In the genomic region with DNA sequence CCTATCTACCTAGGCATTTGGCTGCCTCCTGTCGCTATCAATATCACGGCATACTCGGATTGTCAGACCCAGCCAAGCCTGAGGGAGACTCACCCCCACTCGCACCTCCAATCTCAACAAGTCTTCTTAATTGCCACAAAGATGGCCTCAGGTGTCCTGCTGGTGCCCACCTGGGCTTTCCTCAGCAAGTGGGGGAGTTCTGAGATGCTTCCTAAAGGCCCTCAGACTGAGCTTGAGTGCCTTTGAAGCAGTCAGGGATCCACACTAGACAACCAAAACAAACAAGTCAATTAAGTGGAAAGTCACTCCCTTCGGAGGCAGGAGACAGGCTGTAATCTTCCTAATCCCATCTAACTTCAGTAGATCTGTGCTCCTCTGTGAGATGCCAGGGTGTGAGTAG, we compare ENCODE assay signal across 8 cellular contexts.
DNase-seq lines count a peak whose midpoint lies in the region; ATAC-seq, FAIRE-seq and TF ChIP-seq lines count a peak whose summit lies in the region.

No MANE protein-coding gene starts in this region.

- H3K79me2 ChIP-seq in keratinocyte (ENCODE audit: control insufficient read depth, insufficient read depth, low read length): no peaks in the 10 kb centered on the region

- H3K4me1 ChIP-seq in HUES6 (ENCODE audit: control insufficient read depth, insufficient read depth, low read length): peaks cover 27% of the 10 kb centered on the region
- H3K4me1 ChIP-seq in ascending aorta: peaks cover 39 to 69% of the 10 kb centered on the region in 2 donors
- peaks cover 66% of the 10 kb centered on the region for H3K4me1 ChIP-seq in keratinocyte (ENCODE audit: control insufficient read depth, extremely low read depth, insufficient read depth, low read length)
- H3K4me1 ChIP-seq in stomach smooth muscle (ENCODE audit: control insufficient read depth, insufficient read depth, low read length): peaks cover 80% of the 10 kb centered on the region

- no peaks in the 10 kb centered on the region for H3K9me1 ChIP-seq in keratinocyte (ENCODE audit: control insufficient read depth, extremely low read depth, insufficient read depth, low read length)

- dilution Hi-C loops in keratinocyte (cut with MboI; ENCODE audit: extremely low pct_ligation_motif_present, low sequenced_read_pairs): no loop called here

- ATAC-seq in HG03520 (IDR thresholded peaks at IDR 0.05; ENCODE audit: unreplicated experiment) (no peak), HG03378 (IDR thresholded peaks at IDR 0.05; ENCODE audit: unreplicated experiment) (no peak)

- intact Hi-C loops in ascending aorta (cut with DNase I): loop anchor here (5.0 kb wide), 1 partner anchor 57 kb away; no protein-coding TSS in a partner anchor

- no peak overlapping the region for H2AFZ ChIP-seq in keratinocyte (ENCODE audit: control insufficient read depth, low read length)

- H3K27ac ChIP-seq in HUES6 (ENCODE audit: low read depth, low read length) (no peak overlapping the region), ascending aorta (peak overlapping the region; percentile 58 to 88), keratinocyte (ENCODE audit: control insufficient read depth, insufficient read depth, low read length) (peak overlapping the region; percentile 99), stomach smooth muscle (ENCODE audit: low read length) (peak overlapping the region; percentile 97)

- H3K9me3 ChIP-seq in HUES6 (ENCODE audit: control insufficient read depth, insufficient read depth, low read depth, low read length) (no peaks in the 10 kb centered on the region), ascending aorta (no peaks in the 10 kb centered on the region), keratinocyte (ENCODE audit: control insufficient read depth, low read depth, low read length) (no peaks in the 10 kb centered on the region), stomach smooth muscle (ENCODE audit: control insufficient read depth in 2 of 2, low read length in 2 of 2) (no peaks in the 10 kb centered on the region)

- H3K36me3 ChIP-seq in HUES6 (ENCODE audit: control insufficient read depth, insufficient read depth, low read length) (no peaks in the 10 kb centered on the region), ascending aorta (no peaks in the 10 kb centered on the region), keratinocyte (ENCODE audit: control insufficient read depth in 2 of 2, extremely low read depth in 1 of 2, insufficient read depth in 2 of 2, low read length in 2 of 2) (no peaks in the 10 kb centered on the region), stomach smooth muscle (ENCODE audit: control insufficient read depth in 2 of 2, insufficient read depth in 2 of 2, low read length in 2 of 2) (no peaks in the 10 kb centered on the region)

- peaks cover 53% of the 10 kb centered on the region for H3K27me3 ChIP-seq in HUES6 (ENCODE audit: control insufficient read depth, insufficient read depth, low read length)
- no peaks in the 10 kb centered on the region for H3K27me3 ChIP-seq in ascending aorta
- H3K27me3 ChIP-seq in keratinocyte (ENCODE audit: control insufficient read depth, extremely low read depth, insufficient read depth, low read length): no peaks in the 10 kb centered on the region
- H3K27me3 ChIP-seq in stomach smooth muscle (ENCODE audit: control insufficient read depth in 1 of 2, insufficient read depth in 2 of 2, low read length in 2 of 2): no peaks in the 10 kb centered on the region

- H4K20me1 ChIP-seq in keratinocyte (ENCODE audit: control insufficient read depth, extremely low read depth, insufficient read depth, low read length): no peaks in the 10 kb centered on the region

- in situ Hi-C loops in KBM-7 (cut with MboI; ENCODE audit: low pct_unique_long_range_greater_than_20kb, low sequenced_read_pairs): no loop called here

- no peak for TF ChIP-seq CTCF in ascending aorta (IDR thresholded peaks at IDR 0.05)
- no peak for TF ChIP-seq CTCF in keratinocyte (optimal IDR thresholded peaks at IDR 0.05 in 1 of 3, IDR thresholded peaks at IDR 0.05 in 1 of 3, conservative IDR thresholded peaks at IDR 0.05 in 1 of 3; ENCODE audit: extremely low read depth in 1 of 3, insufficient read depth in 2 of 3, low read length in 3 of 3)

- H3K9ac ChIP-seq in HUES6 (ENCODE audit: low read length) (no peak overlapping the region), keratinocyte (ENCODE audit: control insufficient read depth, extremely low read depth, insufficient read depth, low read length) (peak overlapping the region; percentile 93), stomach smooth muscle (ENCODE audit: low read length in 2 of 2) (peak overlapping the region in 1 of 2 donors; percentile 15)

- no peak for FAIRE-seq in keratinocyte (lab: Jason Lieb, UNC)

- H3K4me3 ChIP-seq in HUES6 (ENCODE audit: low read depth, low read length) (peak overlapping the region; percentile 39; the same call in 1 of the 2 replicates), ascending aorta (no peak overlapping the region), keratinocyte (ENCODE audit: control insufficient read depth in 2 of 3, extremely low read depth in 1 of 3, insufficient read depth in 2 of 3, low read depth in 1 of 3, low read length in 3 of 3) (no peak overlapping the region), stomach smooth muscle (ENCODE audit: low read length in 2 of 2) (no peak overlapping the region)

- no peak overlapping the region for H3K4me2 ChIP-seq in keratinocyte (ENCODE audit: control insufficient read depth, extremely low read depth, insufficient read depth, low read depth, low read length)

- DNase-seq in ascending aorta (ENCODE audit: low spot score in 2 of 2) (no peak), keratinocyte (ENCODE audit: low read depth, low spot score) (no peak), KBM-7 (no peak), hippocampal formation (lab: John Stamatoyannopoulos, UW) (no peak)
